Comparison of ENCODE assay signal across 8 cellular contexts in genomic region chr13:110108348-110109139, GRCh38.
DNase-seq lines count a peak whose midpoint lies in the region; ATAC-seq and TF ChIP-seq lines count a peak whose summit lies in the region.

No MANE protein-coding gene starts in this region.

- H3K4me3 ChIP-seq in BE2C (ENCODE audit: low read depth, low read length) = no peak overlapping the region
- H3K4me3 ChIP-seq in HFF-Myc (replicated peaks; ENCODE audit: low read depth, low read length) = no peak overlapping the region
- no peak overlapping the region for H3K4me3 ChIP-seq in tibial artery

- ATAC-seq in left lobe of liver (peak; percentile 95), HG03159 (IDR thresholded peaks at IDR 0.05; ENCODE audit: unreplicated experiment) (no peak)

- H3K36me3 ChIP-seq in BE2C = no peaks in the 10 kb centered on the region
- no peaks in the 10 kb centered on the region for H3K36me3 ChIP-seq in tibial artery

- peak overlapping the region; percentile 69 to 73 for H3K27ac ChIP-seq in tibial artery

- intact Hi-C loops in tibial artery (cut with DNase I; ENCODE audit: low total_unique reads) = loop anchor here (5.0 kb wide), 2 partner anchors 326 to 1146 kb away; no protein-coding TSS in a partner anchor

- peaks cover 7% of the 10 kb centered on the region for H3K27me3 ChIP-seq in BE2C
- no peaks in the 10 kb centered on the region for H3K27me3 ChIP-seq in tibial artery

- H3K4me1 ChIP-seq in BE2C (no peaks in the 10 kb centered on the region), tibial artery (peaks cover 0 to 44% (median 23%) of the 10 kb centered on the region in 4 donors)

- DNase-seq in BE2C = peak; percentile 50
- DNase-seq in HFF-Myc (ENCODE audit: extremely low read depth, low read depth) = peak; percentile 70
- DNase-seq in NCI-H82 (lab: John Stamatoyannopoulos, UW) = peak; percentile 76
- DNase-seq in cerebellum (ENCODE audit: low spot score) = peak; percentile 19
- peak; percentile 81 for DNase-seq in left lobe of liver (ENCODE audit: low spot score)
- DNase-seq in tibial artery = peak; percentile 80 to 91
- DNase-seq in stimulated activated CD8-positive, alpha-beta memory T cell treated with anti-CD3 and anti-CD28 coated beads, Interleukin-4, amount 100 ng/mL, for 48 hours = no peak

- TF ChIP-seq CTCF in BE2C (IDR thresholded peaks at IDR 0.05; ENCODE audit: low read depth, low read length) = peak; percentile 47
- peak; percentile 83 for TF ChIP-seq CTCF in HFF-Myc (IDR thresholded peaks at IDR 0.05; ENCODE audit: low read depth, low read length, missing control alignments)
- peak; percentile 65 to 80 for TF ChIP-seq CTCF in tibial artery (IDR thresholded peaks at IDR 0.05)

- H3K9me3 ChIP-seq in BE2C (no peaks in the 10 kb centered on the region), tibial artery (no peaks in the 10 kb centered on the region)
